Comparison of ENCODE assay signal across 16 cellular contexts in genomic region chr18:36622610-36623009, GRCh38.
A peak's percentile ranks its signal among the peaks of the same experiment; 100 is the strongest.
DNase-seq lines count a peak whose midpoint lies in the region; ATAC-seq and TF ChIP-seq lines count a peak whose summit lies in the region.
"Had no signal": no experiment of that assay in that cellular context is flagged by ENCODE, and none has a peak within 500 bp of the region (broad histone marks: within the 10 kb centered on the region; RNA-seq: fewer than 3 reads in every experiment).

No MANE protein-coding gene starts in this region.

- TF ChIP-seq CTCF in coronary artery (IDR thresholded peaks at IDR 0.05) (no peak), heart right ventricle (IDR thresholded peaks at IDR 0.05) (no peak), mesothelial cell of epicardium (IDR thresholded peaks at IDR 0.05; ENCODE audit: unreplicated experiment) (no peak)

- intact Hi-C loops in heart right ventricle (cut with DNase I): no loop called here

- H3K27me3 ChIP-seq in heart right ventricle: no peaks in the 10 kb centered on the region
- H3K27me3 ChIP-seq: BLaER1 treated with 17β-estradiol and CSF1 and Interleukin-3, amounts not matched to agents 10 nM and 100 nM had no signal

- H3K9me3 Mint-ChIP-seq in mesothelial cell of epicardium: no peaks in the 10 kb centered on the region
- H3K9me3 Mint-ChIP-seq: CD4-positive, alpha-beta T cell had no signal

- peak overlapping the region in 1 of 2 donors; percentile 60 for H3K27ac ChIP-seq in coronary artery
- peak overlapping the region in 7 of 10 donors; percentile 8 to 47 (median 27) for H3K27ac ChIP-seq in heart right ventricle
- H3K27ac ChIP-seq: BLaER1 treated with 17β-estradiol and CSF1 and Interleukin-3, amounts not matched to agents 10 nM and 100 nM; GM23248; HL-60 had no signal

- H3K36me3 ChIP-seq in heart right ventricle: no peaks in the 10 kb centered on the region

- WGBS in heart right ventricle, 2 donors: 40 to 59% methylated on average over 5 of the region's 5 CpGs

- H3K4me3 ChIP-seq in coronary artery (no peak overlapping the region), heart right ventricle (no peak overlapping the region)
- H3K4me3 ChIP-seq: BLaER1 treated with 17β-estradiol and CSF1 and Interleukin-3, amounts not matched to agents 10 nM and 100 nM; GM12878; GM23248 had no signal

- H3K36me3 Mint-ChIP-seq in mesothelial cell of epicardium: no peaks in the 10 kb centered on the region

- H3K27me3 Mint-ChIP-seq in mesothelial cell of epicardium (ENCODE audit: low read depth): no peaks in the 10 kb centered on the region

- peak in 5 of 8 donors; percentile 19 to 56 (median 22) for ATAC-seq in heart right ventricle
- ATAC-seq: GM12878, HCT116 had no signal

- peak overlapping the region; percentile 76 for H3K27ac Mint-ChIP-seq in mesothelial cell of epicardium
- H3K27ac Mint-ChIP-seq: CD4-positive, alpha-beta T cell had no signal

- peaks cover 0 to 60% (median 23%) of the 10 kb centered on the region in 9 donors for H3K4me1 ChIP-seq in heart right ventricle

- H3K9me3 ChIP-seq in heart right ventricle: no peaks in the 10 kb centered on the region

- H3K4me1 Mint-ChIP-seq in mesothelial cell of epicardium: peaks cover 19% of the 10 kb centered on the region

- DNase-seq in EH (ENCODE audit: low read depth): peak; percentile 26
- peak; percentile 49 for DNase-seq in coronary artery (ENCODE audit: low spot score)
- no peak for DNase-seq in heart right ventricle
- DNase-seq in mesothelial cell of epicardium (ENCODE audit: low spot score in 2 of 2, unreplicated experiment in 2 of 2): no peak
- DNase-seq in NCI-H2107 (lab: John Stamatoyannopoulos, UW): no peak
- DNase-seq in SHP77 treated with DMSO at 0.1 percent for 48 hours (lab: John Stamatoyannopoulos, UW): no peak
- no peak for DNase-seq in C1 segment of cervical spinal cord (lab: John Stamatoyannopoulos, UW)
- DNase-seq: 8988T; Calu3; CD4-positive, alpha-beta T cell; DMS 273 treated with DMSO at 0.1 percent for 48 hours; GM23248 had no signal

- no peak overlapping the region for H3K4me3 Mint-ChIP-seq in mesothelial cell of epicardium
- H3K4me3 Mint-ChIP-seq: CD4-positive, alpha-beta T cell had no signal

Comparison
In these comparisons a context has a peak if more than half of its experiments do, and no peak if none do; other contexts are left out.
1. DNase-seq: peak in EH (single experiment) and coronary artery (single experiment); none in heart right ventricle (0 of 2), mesothelial cell of epicardium (0 of 2), NCI-H2107 (single experiment), SHP77 treated with DMSO at 0.1 percent for 48 hours (single experiment) and C1 segment of cervical spinal cord (0 of 14).